ENCODE assay signal across 1 cellular context in the genomic region with DNA sequence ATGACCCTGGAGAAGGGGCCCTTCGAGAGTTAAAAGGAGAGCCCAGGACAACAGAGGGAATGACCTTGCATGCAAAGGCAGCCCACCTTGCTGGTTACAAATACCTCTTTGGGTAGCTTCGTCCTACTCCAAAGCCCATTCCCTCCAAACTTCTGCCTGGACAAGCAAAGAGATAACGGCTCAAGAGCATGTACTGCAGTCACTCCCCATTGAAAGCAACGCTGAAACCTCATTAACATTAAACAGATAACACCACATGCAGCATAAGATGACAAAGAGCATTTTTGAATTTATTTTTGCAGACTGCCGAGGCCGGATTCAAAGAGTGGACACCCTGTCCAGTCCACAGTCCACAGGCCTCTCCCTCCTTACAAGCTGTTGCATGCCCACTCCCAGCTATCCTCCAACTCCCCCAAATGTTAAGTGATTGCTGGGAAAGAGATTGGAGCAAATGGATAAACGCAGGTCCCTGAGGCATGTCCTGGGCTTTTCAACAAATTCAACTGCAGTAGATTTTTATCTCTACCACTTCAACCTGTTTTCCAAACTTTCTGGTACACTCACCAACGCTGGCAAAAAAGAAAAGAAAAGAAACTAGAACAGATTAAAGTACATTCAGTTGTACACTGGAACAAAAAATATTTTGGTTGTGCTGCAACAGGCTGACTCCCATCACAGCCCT.
TF ChIP-seq lines count a peak whose summit lies in the region.

No MANE protein-coding gene starts in this region.

TF ChIP-seq in WTC11, 78 proteins besides CTCF, POLR2A, EP300 and RAD21 (continued from another document):
- TF ChIP-seq, protein P1, sequence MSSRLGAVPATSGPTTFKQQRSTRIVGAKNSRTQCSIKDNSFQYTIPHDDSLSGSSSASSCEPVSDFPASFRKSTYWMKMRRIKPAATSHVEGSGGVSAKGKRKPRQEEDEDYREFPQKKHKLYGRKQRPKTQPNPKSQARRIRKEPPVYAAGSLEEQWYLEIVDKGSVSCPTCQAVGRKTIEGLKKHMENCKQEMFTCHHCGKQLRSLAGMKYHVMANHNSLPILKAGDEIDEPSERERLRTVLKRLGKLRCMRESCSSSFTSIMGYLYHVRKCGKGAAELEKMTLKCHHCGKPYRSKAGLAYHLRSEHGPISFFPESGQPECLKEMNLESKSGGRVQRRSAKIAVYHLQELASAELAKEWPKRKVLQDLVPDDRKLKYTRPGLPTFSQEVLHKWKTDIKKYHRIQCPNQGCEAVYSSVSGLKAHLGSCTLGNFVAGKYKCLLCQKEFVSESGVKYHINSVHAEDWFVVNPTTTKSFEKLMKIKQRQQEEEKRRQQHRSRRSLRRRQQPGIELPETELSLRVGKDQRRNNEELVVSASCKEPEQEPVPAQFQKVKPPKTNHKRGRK (CRISPR knock-in tag; IDR thresholded peaks at IDR 0.05; ENCODE audit: borderline replicate concordance): no peak
- TF ChIP-seq NR2C2 (CRISPR knock-in tag; IDR thresholded peaks at IDR 0.05) (no peak), OVOL2 (CRISPR knock-in tag; IDR thresholded peaks at IDR 0.05; ENCODE audit: borderline replicate concordance) (no peak), ZNF121 (CRISPR knock-in tag; IDR thresholded peaks at IDR 0.05) (no peak), ATF1 (CRISPR knock-in tag; IDR thresholded peaks at IDR 0.05) (no peak), JUN (CRISPR knock-in tag; IDR thresholded peaks at IDR 0.05) (no peak), NR1H2 (CRISPR knock-in tag; IDR thresholded peaks at IDR 0.05) (no peak)
- TF ChIP-seq, protein P2, sequence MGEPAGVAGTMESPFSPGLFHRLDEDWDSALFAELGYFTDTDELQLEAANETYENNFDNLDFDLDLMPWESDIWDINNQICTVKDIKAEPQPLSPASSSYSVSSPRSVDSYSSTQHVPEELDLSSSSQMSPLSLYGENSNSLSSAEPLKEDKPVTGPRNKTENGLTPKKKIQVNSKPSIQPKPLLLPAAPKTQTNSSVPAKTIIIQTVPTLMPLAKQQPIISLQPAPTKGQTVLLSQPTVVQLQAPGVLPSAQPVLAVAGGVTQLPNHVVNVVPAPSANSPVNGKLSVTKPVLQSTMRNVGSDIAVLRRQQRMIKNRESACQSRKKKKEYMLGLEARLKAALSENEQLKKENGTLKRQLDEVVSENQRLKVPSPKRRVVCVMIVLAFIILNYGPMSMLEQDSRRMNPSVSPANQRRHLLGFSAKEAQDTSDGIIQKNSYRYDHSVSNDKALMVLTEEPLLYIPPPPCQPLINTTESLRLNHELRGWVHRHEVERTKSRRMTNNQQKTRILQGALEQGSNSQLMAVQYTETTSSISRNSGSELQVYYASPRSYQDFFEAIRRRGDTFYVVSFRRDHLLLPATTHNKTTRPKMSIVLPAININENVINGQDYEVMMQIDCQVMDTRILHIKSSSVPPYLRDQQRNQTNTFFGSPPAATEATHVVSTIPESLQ (CRISPR knock-in tag; IDR thresholded peaks at IDR 0.05): no peak
- TF ChIP-seq, protein P3, sequence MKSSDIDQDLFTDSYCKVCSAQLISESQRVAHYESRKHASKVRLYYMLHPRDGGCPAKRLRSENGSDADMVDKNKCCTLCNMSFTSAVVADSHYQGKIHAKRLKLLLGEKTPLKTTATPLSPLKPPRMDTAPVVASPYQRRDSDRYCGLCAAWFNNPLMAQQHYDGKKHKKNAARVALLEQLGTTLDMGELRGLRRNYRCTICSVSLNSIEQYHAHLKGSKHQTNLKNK (CRISPR knock-in tag; IDR thresholded peaks at IDR 0.05): no peak
- TF ChIP-seq, protein P4, sequence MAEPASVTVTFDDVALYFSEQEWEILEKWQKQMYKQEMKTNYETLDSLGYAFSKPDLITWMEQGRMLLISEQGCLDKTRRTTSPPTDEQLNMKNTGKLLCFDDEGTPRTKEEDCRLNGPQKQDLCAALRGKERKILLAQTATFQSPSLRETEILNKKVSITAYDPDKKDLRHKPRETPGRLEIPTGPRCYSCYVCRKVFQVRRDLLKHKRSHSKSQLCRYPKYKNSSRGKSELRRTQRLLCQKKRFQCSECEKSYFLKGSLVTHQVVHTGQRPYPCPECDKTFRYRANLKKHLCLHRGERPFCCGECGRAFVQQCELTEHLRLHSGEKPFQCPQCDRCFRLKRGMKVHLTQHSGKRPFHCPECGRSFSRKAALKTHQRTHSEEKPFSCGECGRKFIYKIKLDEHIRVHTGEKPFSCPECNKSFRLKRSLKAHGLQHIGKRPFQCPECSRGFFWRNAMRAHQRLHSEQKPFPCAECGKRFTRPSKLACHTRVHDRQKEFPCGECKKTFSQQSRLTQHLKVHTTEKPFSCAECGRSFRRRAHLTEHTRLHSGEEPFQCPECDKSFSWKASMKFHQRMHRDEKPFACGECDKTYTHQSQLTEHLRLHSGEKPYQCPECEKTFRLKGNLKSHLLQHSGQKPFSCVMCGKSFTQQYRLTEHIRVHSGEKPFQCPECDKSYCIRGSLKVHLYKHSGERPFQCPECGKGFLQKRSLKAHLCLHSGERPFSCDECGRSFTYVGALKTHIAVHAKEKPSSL (CRISPR knock-in tag; conservative IDR thresholded peaks at IDR 0.05): no peak
- TF ChIP-seq, protein P5, sequence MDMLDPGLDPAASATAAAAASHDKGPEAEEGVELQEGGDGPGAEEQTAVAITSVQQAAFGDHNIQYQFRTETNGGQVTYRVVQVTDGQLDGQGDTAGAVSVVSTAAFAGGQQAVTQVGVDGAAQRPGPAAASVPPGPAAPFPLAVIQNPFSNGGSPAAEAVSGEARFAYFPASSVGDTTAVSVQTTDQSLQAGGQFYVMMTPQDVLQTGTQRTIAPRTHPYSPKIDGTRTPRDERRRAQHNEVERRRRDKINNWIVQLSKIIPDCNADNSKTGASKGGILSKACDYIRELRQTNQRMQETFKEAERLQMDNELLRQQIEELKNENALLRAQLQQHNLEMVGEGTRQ (CRISPR knock-in tag; IDR thresholded peaks at IDR 0.05): no peak
- TF ChIP-seq, protein P6, sequence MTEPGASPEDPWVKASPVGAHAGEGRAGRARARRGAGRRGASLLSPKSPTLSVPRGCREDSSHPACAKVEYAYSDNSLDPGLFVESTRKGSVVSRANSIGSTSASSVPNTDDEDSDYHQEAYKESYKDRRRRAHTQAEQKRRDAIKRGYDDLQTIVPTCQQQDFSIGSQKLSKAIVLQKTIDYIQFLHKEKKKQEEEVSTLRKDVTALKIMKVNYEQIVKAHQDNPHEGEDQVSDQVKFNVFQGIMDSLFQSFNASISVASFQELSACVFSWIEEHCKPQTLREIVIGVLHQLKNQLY (CRISPR knock-in tag; IDR thresholded peaks at IDR 0.05): no peak
- TF ChIP-seq, protein P7, sequence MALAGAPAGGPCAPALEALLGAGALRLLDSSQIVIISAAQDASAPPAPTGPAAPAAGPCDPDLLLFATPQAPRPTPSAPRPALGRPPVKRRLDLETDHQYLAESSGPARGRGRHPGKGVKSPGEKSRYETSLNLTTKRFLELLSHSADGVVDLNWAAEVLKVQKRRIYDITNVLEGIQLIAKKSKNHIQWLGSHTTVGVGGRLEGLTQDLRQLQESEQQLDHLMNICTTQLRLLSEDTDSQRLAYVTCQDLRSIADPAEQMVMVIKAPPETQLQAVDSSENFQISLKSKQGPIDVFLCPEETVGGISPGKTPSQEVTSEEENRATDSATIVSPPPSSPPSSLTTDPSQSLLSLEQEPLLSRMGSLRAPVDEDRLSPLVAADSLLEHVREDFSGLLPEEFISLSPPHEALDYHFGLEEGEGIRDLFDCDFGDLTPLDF (CRISPR knock-in tag; IDR thresholded peaks at IDR 0.05): no peak
- TF ChIP-seq, protein P8, sequence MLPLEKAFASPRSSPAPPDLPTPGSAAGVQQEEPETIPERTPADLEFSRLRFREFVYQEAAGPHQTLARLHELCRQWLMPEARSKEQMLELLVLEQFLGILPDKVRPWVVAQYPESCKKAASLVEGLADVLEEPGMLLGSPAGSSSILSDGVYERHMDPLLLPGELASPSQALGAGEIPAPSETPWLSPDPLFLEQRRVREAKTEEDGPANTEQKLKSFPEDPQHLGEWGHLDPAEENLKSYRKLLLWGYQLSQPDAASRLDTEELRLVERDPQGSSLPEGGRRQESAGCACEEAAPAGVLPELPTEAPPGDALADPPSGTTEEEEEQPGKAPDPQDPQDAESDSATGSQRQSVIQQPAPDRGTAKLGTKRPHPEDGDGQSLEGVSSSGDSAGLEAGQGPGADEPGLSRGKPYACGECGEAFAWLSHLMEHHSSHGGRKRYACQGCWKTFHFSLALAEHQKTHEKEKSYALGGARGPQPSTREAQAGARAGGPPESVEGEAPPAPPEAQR (CRISPR knock-in tag; IDR thresholded peaks at IDR 0.05): no peak
